1 cellular context compared by ENCODE assay signal in genomic region chr15:57496594-57496945, GRCh38.
TF ChIP-seq lines count a peak whose summit lies in the region.

No MANE protein-coding gene starts in this region.

TF ChIP-seq in IMR-90, 13 proteins besides CTCF, POLR2A, EP300 and RAD21 (continued from another document):
- no peak for TF ChIP-seq FOS (IDR thresholded peaks at IDR 0.05; ENCODE audit: low read depth, low read length)
TF ChIP-seq in IMR-90: peak in this region for 0.
